Comparison of ENCODE assay signal across 8 cellular contexts in genomic region chr22:20957118-20957690, GRCh38. TPM values are rescaled to one million over a fixed set of nuclear protein-coding genes. Genes with fewer than 3 reads are reported as not detected.
DNase-seq lines count a peak whose midpoint lies in the region; ATAC-seq and TF ChIP-seq lines count a peak whose summit lies in the region.

No MANE protein-coding gene starts in this region.

- H3K4me1 Mint-ChIP-seq in CD4-positive, alpha-beta T cell (ENCODE audit: low read depth), result peaks cover 14% of the 10 kb centered on the region

- POLR2A ChIA-PET in CD4-positive, alpha-beta T cell (lab: Charles Lee), result no interaction called here

- peaks cover 21% of the 10 kb centered on the region for H3K36me3 Mint-ChIP-seq in CD4-positive, alpha-beta T cell (ENCODE audit: low read depth)

- peaks cover 21% of the 10 kb centered on the region for H3K27me3 ChIP-seq in CD4-positive, alpha-beta T cell (ENCODE audit: control insufficient read depth, insufficient read depth, low read length)
- no peaks in the 10 kb centered on the region for H3K27me3 ChIP-seq in NT2/D1 (ENCODE audit: insufficient read depth, insufficient read length)
- H3K27me3 ChIP-seq in esophagus squamous epithelium, result peaks cover 0 to 10% (median 0%) of the 10 kb centered on the region in 4 donors
- H3K27me3 ChIP-seq in neutrophil, result peaks cover 9% of the 10 kb centered on the region

- DNase-seq in CD4-positive, alpha-beta T cell, result no peak
- no peak for DNase-seq in NT2/D1 (ENCODE audit: low read depth, low spot score)
- DNase-seq in esophagus squamous epithelium (lab: John Stamatoyannopoulos, UW), result no peak
- DNase-seq in SW 1271 (lab: John Stamatoyannopoulos, UW), result no peak

- H3K9me3 Mint-ChIP-seq in CD4-positive, alpha-beta T cell, result no peaks in the 10 kb centered on the region

- H3K4me1 ChIP-seq in NT2/D1 (ENCODE audit: insufficient read depth, insufficient read length) (peaks cover 2% of the 10 kb centered on the region), esophagus squamous epithelium (peaks cover 24 to 74% (median 37%) of the 10 kb centered on the region in 3 donors), neutrophil (ENCODE audit: control insufficient read depth in 1 of 2, insufficient read depth in 1 of 2, low read depth in 1 of 2, low read length in 1 of 2) (peaks cover 14 to 22% of the 10 kb centered on the region in 2 experiments)

- peaks cover 36% of the 10 kb centered on the region for H3K27me3 Mint-ChIP-seq in CD4-positive, alpha-beta T cell

- H3K9ac ChIP-seq in NT2/D1 (ENCODE audit: insufficient read length, low read depth), result peak overlapping the region; percentile 81

- WGBS in esophagus squamous epithelium, 2 donors, result no CpG with 5 or more reads among the region's 57 CpGs

- CTCF ChIA-PET in CD4-positive, alpha-beta T cell (lab: Charles Lee), result no interaction called here

- H3K9me3 ChIP-seq in CD4-positive, alpha-beta T cell (ENCODE audit: control insufficient read depth, low read length), result no peaks in the 10 kb centered on the region
- H3K9me3 ChIP-seq in NT2/D1 (ENCODE audit: insufficient read depth, low read length) (no peaks in the 10 kb centered on the region), esophagus squamous epithelium (no peaks in the 10 kb centered on the region), neutrophil (no peaks in the 10 kb centered on the region)

- TF ChIP-seq POLR2A in esophagus squamous epithelium (IDR thresholded peaks at IDR 0.05), result no peak

- H3K4me3 ChIP-seq in NT2/D1 (ENCODE audit: insufficient read length, low read depth) (peak overlapping the region; percentile 63), esophagus squamous epithelium (peak overlapping the region; percentile 57 to 81 (median 74)), neutrophil (ENCODE audit: low read depth in 1 of 2, low read length in 1 of 2) (peak overlapping the region; percentile 61 to 72)

- peak; percentile 17 for ATAC-seq in CD4-positive, alpha-beta T cell (ENCODE audit: poor library complexity)
- ATAC-seq in HG03108 (IDR thresholded peaks at IDR 0.05; ENCODE audit: unreplicated experiment), result no peak
- no peak for ATAC-seq in HG03280 (IDR thresholded peaks at IDR 0.05; ENCODE audit: unreplicated experiment)
- ATAC-seq in HG03469 (IDR thresholded peaks at IDR 0.05; ENCODE audit: unreplicated experiment), result no peak

- no peak for TF ChIP-seq CTCF in CD4-positive, alpha-beta T cell (IDR thresholded peaks at IDR 0.05)
- TF ChIP-seq CTCF in esophagus squamous epithelium (IDR thresholded peaks at IDR 0.05) (no peak), neutrophil (IDR thresholded peaks at IDR 0.05) (no peak)

- intact Hi-C loops in CD4-positive, alpha-beta T cell (cut with DNase I, micrococcal nuclease), result no loop called here
- intact Hi-C loops in esophagus squamous epithelium (cut with DNase I), result no loop called here

- H3K27ac ChIP-seq in CD4-positive, alpha-beta T cell (ENCODE audit: low read depth, low read length), result no peak overlapping the region
- H3K27ac ChIP-seq in esophagus squamous epithelium (peak overlapping the region; percentile 84 to 88 (median 85)), neutrophil (no peak overlapping the region)

- H3K27ac Mint-ChIP-seq in CD4-positive, alpha-beta T cell, result no peak overlapping the region

- peaks cover 21% of the 10 kb centered on the region for H3K36me3 ChIP-seq in NT2/D1 (ENCODE audit: insufficient read depth, insufficient read length, low read length)
- peaks cover 0 to 18% (median 10%) of the 10 kb centered on the region in 3 donors for H3K36me3 ChIP-seq in esophagus squamous epithelium
- H3K36me3 ChIP-seq in neutrophil, result peaks cover 19% of the 10 kb centered on the region

- no peak overlapping the region for H3K4me3 Mint-ChIP-seq in CD4-positive, alpha-beta T cell

RNA-seq across cellular contexts. Expression of gene AIFM3, which starts 9.9 kb away (rescaled TPM):
- total RNA-seq in CD4-positive, alpha-beta T cell, result under 1 TPM; 0.34 to 0.41 TPM
- total RNA-seq in esophagus squamous epithelium, result 1 to 10 TPM in 2 of 4 donors, under 1 TPM in 2; 0.30 to 1.9 (median 0.94) TPM

RNA-seq across cellular contexts. Expression of gene LZTR1, which starts 24.9 kb away (rescaled TPM):
- total RNA-seq in CD4-positive, alpha-beta T cell, result 10 to 100 TPM; 48.4 to 51.3 TPM
- 10 to 100 TPM; 15.3 to 44.4 (median 25.5) TPM for total RNA-seq in esophagus squamous epithelium

RNA-seq across cellular contexts. Expression of gene CRKL, which starts 40.0 kb away (rescaled TPM):
- 10 to 100 TPM; 41.9 to 43.5 TPM for total RNA-seq in CD4-positive, alpha-beta T cell
- total RNA-seq in esophagus squamous epithelium, result 10 to 100 TPM; 38.2 to 46.2 (median 44.4) TPM

RNA-seq across cellular contexts. Expression of gene THAP7, which starts 44.7 kb away (rescaled TPM):
- 10 to 100 TPM; 82.7 to 84.0 TPM for total RNA-seq in CD4-positive, alpha-beta T cell
- 10 to 100 TPM; 13.2 to 38.7 (median 32.0) TPM for total RNA-seq in esophagus squamous epithelium

RNA-seq across cellular contexts. Expression of gene P2RX6, which starts 57.8 kb away (rescaled TPM):
- total RNA-seq in CD4-positive, alpha-beta T cell, result under 1 TPM; 0.14 to 0.69 TPM
- total RNA-seq in esophagus squamous epithelium, result under 1 TPM in 3 of 4 donors, not detected in 1; 0.18 to 0.76 (median 0.50) TPM

Comparison
In these comparisons a context has a peak if more than half of its experiments do, and no peak if none do; other contexts are left out.
1. H3K27ac ChIP-seq: peak in esophagus squamous epithelium (4 of 4); none in CD4-positive, alpha-beta T cell (single experiment) and neutrophil (single experiment).
2. Peak in every context shown above with its lines, with median percentiles within 50 percentile points of each other: H3K4me3 ChIP-seq.